Comparison of ENCODE assay signal across 8 cellular contexts in the genomic region with DNA sequence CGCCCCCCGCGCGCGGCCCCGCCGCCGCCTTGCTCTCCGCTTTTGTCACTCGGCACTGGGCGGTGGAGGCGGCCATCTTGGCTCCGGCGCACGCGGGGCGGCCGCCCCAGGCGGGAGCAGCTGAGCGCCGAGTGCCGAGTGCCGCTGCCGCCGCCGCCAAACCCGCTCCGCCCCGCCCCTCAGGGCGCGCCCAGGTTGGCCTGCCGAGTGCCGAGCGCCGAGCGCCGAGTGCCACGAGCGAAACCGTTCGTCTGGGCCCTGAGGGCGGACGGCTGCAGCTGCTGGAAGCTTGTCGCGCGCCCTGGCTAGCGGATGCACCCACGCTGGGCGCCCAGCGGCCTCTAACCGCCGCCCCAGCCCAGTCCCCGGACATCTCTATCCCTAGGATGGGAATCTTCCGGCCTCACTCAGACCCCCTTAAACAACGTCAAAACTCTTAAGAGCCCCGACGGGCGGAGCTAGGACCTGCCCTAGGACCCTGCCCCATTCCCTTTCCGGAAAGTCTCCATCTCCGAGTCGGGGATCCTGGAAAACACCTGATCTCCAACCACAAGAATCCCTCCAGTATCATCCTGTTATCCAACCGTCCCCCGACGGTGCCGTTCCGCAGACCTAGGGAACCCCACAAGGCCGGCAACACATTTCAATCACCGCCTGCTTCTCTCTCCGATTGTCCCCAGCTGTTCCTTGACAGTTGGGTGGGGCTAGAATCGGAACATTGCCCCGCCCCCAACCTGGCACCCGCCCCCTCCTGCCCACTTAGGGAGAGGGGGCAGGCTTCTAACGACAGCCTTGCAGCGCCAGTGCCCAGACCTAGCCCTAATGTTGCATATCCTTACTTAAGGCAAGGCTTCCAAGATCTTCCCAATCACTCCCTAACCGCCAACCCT. TPM values are rescaled to one million over a fixed set of nuclear protein-coding genes. Genes with fewer than 3 reads are reported as not detected.
A peak's percentile ranks its signal among the peaks of the same experiment; 100 is the strongest.
DNase-seq lines count a peak whose midpoint lies in the region; ATAC-seq, FAIRE-seq and TF ChIP-seq lines count a peak whose summit lies in the region.

No MANE protein-coding gene starts in this region.

- H4K91ac ChIP-seq in H1 (replicated peaks; ENCODE audit: insufficient read length, low read length), result peak overlapping the region; percentile 54

- no peak overlapping the region for H3K4ac ChIP-seq in H1 (replicated peaks; ENCODE audit: insufficient read length, low read depth, low read length)

- H4K5ac ChIP-seq in H1 (ENCODE audit: insufficient read length, low read depth, low read length), result no peak overlapping the region

- H3K9ac ChIP-seq in H1 (replicated peaks in 1 of 4; ENCODE audit: extremely low read depth in 1 of 4, low read depth in 3 of 4, low read length in 3 of 4), result peak overlapping the region in 2 of 4 experiments; percentile 0 to 4; a peak in 3 of 7 replicates

- no peak overlapping the region for H2BK20ac ChIP-seq in H1 (ENCODE audit: low read length)

- H2BK12ac ChIP-seq in H1 (ENCODE audit: low read depth, low read length), result peak overlapping the region; percentile 68; the same call in 1 of the 2 replicates

- H2BK120ac ChIP-seq in H1 (replicated peaks; ENCODE audit: low read depth, low read length), result no peak overlapping the region

- no peak overlapping the region for H3K27ac ChIP-seq in H1 (ENCODE audit: low read depth, low read length)

- H4K8ac ChIP-seq in H1 (ENCODE audit: extremely low read depth, insufficient read depth, low read length), result peak overlapping the region; percentile 86

- no peaks in the 10 kb centered on the region for H3K9me3 ChIP-seq in H1 (ENCODE audit: insufficient read depth in 2 of 2, low read depth in 1 of 2, low read length in 1 of 2)

- H3K4me3 Mint-ChIP-seq in activated CD8-positive, alpha-beta memory T cell treated with anti-CD3 and anti-CD28 coated beads, Interleukin-2, amount 10 ng/mL, durations not matched to agents 7 days and 5 days, result peak overlapping the region; percentile 93

- H3K23me2 ChIP-seq in H1 (ENCODE audit: low read depth, low read length), result peaks cover 10% of the 10 kb centered on the region

- peak overlapping the region; percentile 64 to 80 (median 80) for H3K4me3 ChIP-seq in H1 (ENCODE audit: extremely low read depth in 1 of 4, insufficient read depth in 2 of 4, low read depth in 3 of 4, low read length in 4 of 4)

- peaks cover 0 to 29% of the 10 kb centered on the region in 2 experiments; a peak in 2 of 4 replicates for H3K79me2 ChIP-seq in H1 (ENCODE audit: control insufficient read depth in 1 of 2, insufficient read depth in 2 of 2, low read length in 2 of 2)

- peaks cover 0 to 13% (median 8%) of the 10 kb centered on the region in 4 experiments; a peak in 6 of 7 replicates for H3K4me1 ChIP-seq in H1 (replicated peaks in 1 of 4; ENCODE audit: control insufficient read depth in 3 of 4, insufficient read depth in 4 of 4, low read length in 3 of 4)

- H3K27me3 ChIP-seq in H1 (replicated peaks in 1 of 4; ENCODE audit: control insufficient read depth in 3 of 4, extremely low read depth in 1 of 4, insufficient read depth in 3 of 4, low read length in 3 of 4), result no peaks in the 10 kb centered on the region; a peak in 1 of 7 replicates

- H3K14ac ChIP-seq in H1 (ENCODE audit: insufficient read length), result no peak overlapping the region

- H3K9me3 Mint-ChIP-seq in activated CD8-positive, alpha-beta memory T cell treated with anti-CD3 and anti-CD28 coated beads, Interleukin-2, amount 10 ng/mL, durations not matched to agents 7 days and 5 days (ENCODE audit: low read depth), result no peaks in the 10 kb centered on the region

- H2BK15ac ChIP-seq in H1 (ENCODE audit: low read length), result peak overlapping the region; percentile 72; the same call in 1 of the 2 replicates

- CTCF ChIA-PET in activated CD8-positive, alpha-beta memory T cell treated with anti-CD3 and anti-CD28 coated beads, Interleukin-2, amount 10 ng/mL, durations not matched to agents 7 days and 5 days (lab: Charles Lee), result interaction anchor here (1.2 to 4.9 kb wide), 8 partner anchors 14 to 341 kb away, joined by 4 to 41 read pairs (median 6); a partner anchor contains a TSS
- CTCF ChIA-PET in H1 (lab: Charles Lee; ENCODE audit: partially characterized antibody), result interaction anchor here (1.0 to 7.5 kb wide), 3 partner anchors 13 to 122 kb away, joined by 3 to 48 read pairs (median 3); a partner anchor contains a TSS

- no peak for FAIRE-seq in H1 (lab: Jason Lieb, UNC)

- no peak overlapping the region for H3K56ac ChIP-seq in H1 (replicated peaks; ENCODE audit: insufficient read length, low read depth, low read length)

- no peak for TF ChIP-seq CTCF in H1 (IDR thresholded peaks at IDR 0.05; ENCODE audit: control extremely low read depth in 1 of 3, insufficient read depth in 1 of 3, low read depth in 1 of 3, low read length in 3 of 3)

- no peak overlapping the region for H3K23ac ChIP-seq in H1 (ENCODE audit: insufficient read length)

- DNase-seq in Ammon's horn (ENCODE audit: low spot score), result peak; percentile 93
- peak; percentile 90 for DNase-seq in HK-2 (ENCODE audit: unreplicated experiment)
- DNase-seq in NOMO-1 (lab: John Stamatoyannopoulos, UW; ENCODE audit: unreplicated experiment in 2 of 2), result peak; percentile 82 to 95
- DNase-seq in activated CD8-positive, alpha-beta memory T cell treated with anti-CD3 and anti-CD28 coated beads, Interleukin-2, amount 10 ng/mL, durations not matched to agents 7 days and 5 days, result peak; percentile 95
- peak in 1 of 2 experiments; percentile 94 for DNase-seq in H1 (ENCODE audit: low read depth in 1 of 2, low spot score in 2 of 2)
- peak; percentile 97 for DNase-seq in mesenteric fat pad (ENCODE audit: low spot score)
- DNase-seq in stimulated activated CD8-positive, alpha-beta memory T cell treated with anti-CD3 and anti-CD28 coated beads, Interleukin-12 subunit alpha, Interleukin-12 subunit beta, amount 100 ng/mL, for 24 hours (ENCODE audit: extremely low read depth), result peak; percentile 85

- peak overlapping the region; percentile 95 for H3K27ac Mint-ChIP-seq in activated CD8-positive, alpha-beta memory T cell treated with anti-CD3 and anti-CD28 coated beads, Interleukin-2, amount 10 ng/mL, durations not matched to agents 7 days and 5 days

- peaks cover 22% of the 10 kb centered on the region for H3K79me1 ChIP-seq in H1 (ENCODE audit: low read depth, low read length)

- POLR2A ChIA-PET in H1 (lab: Charles Lee; ENCODE audit: partially characterized antibody), result interaction anchor here (0.7 to 5.3 kb wide), 9 partner anchors 12 to 367 kb away, joined by 3 to 58 read pairs (median 3); a partner anchor contains a TSS

- TF ChIP-seq RAD21 in H1 (IDR thresholded peaks at IDR 0.05 in 1 of 2, conservative IDR thresholded peaks at IDR 0.05 in 1 of 2; ENCODE audit: low read depth in 2 of 2, low read length in 2 of 2), result peak in 1 of 2 experiments; percentile 13; a peak in 1 of 4 replicates

- H3K18ac ChIP-seq in H1 (ENCODE audit: extremely low read depth, low read length), result no peak overlapping the region

- ATAC-seq in activated CD8-positive, alpha-beta memory T cell treated with anti-CD3 and anti-CD28 coated beads, Interleukin-2, amount 10 ng/mL, durations not matched to agents 7 days and 5 days, result peak; percentile 92

- no peaks in the 10 kb centered on the region for H3K36me3 ChIP-seq in H1 (ENCODE audit: control insufficient read depth in 2 of 4, insufficient read depth in 4 of 4, low read length in 3 of 4)

- H3K4me1 Mint-ChIP-seq in activated CD8-positive, alpha-beta memory T cell treated with anti-CD3 and anti-CD28 coated beads, Interleukin-2, amount 10 ng/mL, durations not matched to agents 7 days and 5 days, result peaks cover 36% of the 10 kb centered on the region

- peak overlapping the region; percentile 70 to 87 for H3K4me2 ChIP-seq in H1 (ENCODE audit: insufficient read depth in 1 of 2, low read depth in 2 of 2, low read length in 2 of 2)

- H4K20me1 ChIP-seq in H1 (replicated peaks in 1 of 2; ENCODE audit: control insufficient read depth in 1 of 2, insufficient read depth in 2 of 2, low read length in 2 of 2), result peaks cover 5 to 12% of the 10 kb centered on the region in 2 experiments

- H3K36me3 Mint-ChIP-seq in activated CD8-positive, alpha-beta memory T cell treated with anti-CD3 and anti-CD28 coated beads, Interleukin-2, amount 10 ng/mL, durations not matched to agents 7 days and 5 days, result peaks cover 5% of the 10 kb centered on the region

- no peak overlapping the region; the same call in 1 of the 2 replicates for H2AK5ac ChIP-seq in H1 (ENCODE audit: low read depth, low read length)

- no peaks in the 10 kb centered on the region for H3K27me3 Mint-ChIP-seq in activated CD8-positive, alpha-beta memory T cell treated with anti-CD3 and anti-CD28 coated beads, Interleukin-2, amount 10 ng/mL, durations not matched to agents 7 days and 5 days

- H2AFZ ChIP-seq in H1 (ENCODE audit: low read length), result peak overlapping the region; percentile 94

- WGBS in H1 (ENCODE audit: extremely low coverage in 1 of 2, insufficient coverage in 1 of 2, insufficient read length in 1 of 2, insufficient replicate concordance in 2 of 2, low coverage in 1 of 2, low lambda C conversion rate in 2 of 2, missing lambda C conversion rate in 1 of 2), 2 experiments, result 3% methylated on average over 18 of the region's 75 CpGs; no CpG with 5 or more reads in 1 of the 2 experiments

- peak; percentile 71 for TF ChIP-seq POLR2A in GM19193 (IDR thresholded peaks at IDR 0.05; ENCODE audit: extremely low read depth, insufficient read depth, insufficient read length)
- TF ChIP-seq POLR2A in H1 (IDR thresholded peaks at IDR 0.05; ENCODE audit: control extremely low read depth in 1 of 2, low read depth in 2 of 2, low read length in 2 of 2), result peak in 1 of 2 experiments; percentile 76; a peak in 2 of 3 replicates

- TF ChIP-seq EP300 in H1 (IDR thresholded peaks at IDR 0.05; ENCODE audit: borderline replicate concordance in 1 of 2, low read depth in 2 of 2, low read length in 2 of 2), result peak in 1 of 2 experiments; percentile 90; a peak in 2 of 3 replicates

- H2BK5ac ChIP-seq in H1 (ENCODE audit: low read depth, low read length), result no peak overlapping the region

RNA-seq across cellular contexts. Expression of a gene that starts 14.1 kb away (rescaled TPM):
- total RNA-seq in activated CD8-positive, alpha-beta memory T cell treated with anti-CD3 and anti-CD28 coated beads, Interleukin-2, amount 10 ng/mL, durations not matched to agents 7 days and 5 days, result 100 to 1,000 TPM; 105 to 116 TPM
- 127 and 138 TPM in 2 replicates for total RNA-seq in H1 (2021; fragmentation: NEBNext Ultra II Directional; extraction: Animal tissue kit (Norgen Biotek cat#: 25700))
- polyA plus RNA-seq in H1 (2011; rRNA removed), result 75.1 and 149 TPM in 2 replicates
- 130 TPM for polyA plus RNA-seq in H1 (2011; cell fraction: cytosol; rRNA removed)
- 1,038 TPM for polyA plus RNA-seq in H1 (2011; cell fraction: nucleus; rRNA removed)
- polyA plus RNA-seq in H1 (2012, experiment 1 of 2), result 104 to 148 TPM (median 127 TPM) in 4 replicates
- 45.6 TPM for polyA plus RNA-seq in H1 (2012, experiment 2 of 2)
- polyA plus RNA-seq in H1 (2013, experiment 1 of 2), result 108 TPM
- 92.0 TPM for polyA plus RNA-seq in H1 (2013, experiment 2 of 2)
- 112 and 116 TPM in 2 replicates for polyA minus RNA-seq in H1 (2011; rRNA and poly(A)+ RNA removed)
- 69.8 TPM for polyA minus RNA-seq in H1 (2011; cell fraction: cytosol; rRNA and poly(A)+ RNA removed)
- polyA minus RNA-seq in H1 (2011; cell fraction: nucleus; rRNA and poly(A)+ RNA removed), result 218 TPM
- total RNA-seq in mesenteric fat pad, result 63.8 TPM

RNA-seq across cellular contexts. Expression of a gene that starts 16.9 kb away (rescaled TPM):
- total RNA-seq in activated CD8-positive, alpha-beta memory T cell treated with anti-CD3 and anti-CD28 coated beads, Interleukin-2, amount 10 ng/mL, durations not matched to agents 7 days and 5 days, result 10 to 100 TPM; 29.9 to 30.8 TPM
- 33.2 and 34.4 TPM in 2 replicates for total RNA-seq in H1 (2021; fragmentation: NEBNext Ultra II Directional; extraction: Animal tissue kit (Norgen Biotek cat#: 25700))
- polyA plus RNA-seq in H1 (2011; rRNA removed), result 12.5 and 22.7 TPM in 2 replicates
- 11.9 TPM for polyA plus RNA-seq in H1 (2011; cell fraction: cytosol; rRNA removed)
- 33.7 TPM for polyA plus RNA-seq in H1 (2011; cell fraction: nucleus; rRNA removed)
- 19.0 to 28.5 TPM (median 25.3 TPM) in 4 replicates for polyA plus RNA-seq in H1 (2012, experiment 1 of 2)
- polyA plus RNA-seq in H1 (2012, experiment 2 of 2), result 19.5 TPM
- 21.0 TPM for polyA plus RNA-seq in H1 (2013, experiment 1 of 2)
- polyA plus RNA-seq in H1 (2013, experiment 2 of 2), result 20.8 TPM
- 4.1 and 4.7 TPM in 2 replicates for polyA minus RNA-seq in H1 (2011; rRNA and poly(A)+ RNA removed)
- 16.7 TPM for polyA minus RNA-seq in H1 (2011; cell fraction: cytosol; rRNA and poly(A)+ RNA removed)
- 12.7 TPM for polyA minus RNA-seq in H1 (2011; cell fraction: nucleus; rRNA and poly(A)+ RNA removed)
- total RNA-seq in mesenteric fat pad, result 37.6 TPM

RNA-seq across cellular contexts. Expression of a gene that starts 31.5 kb away (rescaled TPM):
- total RNA-seq in activated CD8-positive, alpha-beta memory T cell treated with anti-CD3 and anti-CD28 coated beads, Interleukin-2, amount 10 ng/mL, durations not matched to agents 7 days and 5 days, result 100 to 1,000 TPM; 166 to 172 TPM
- total RNA-seq in H1 (2021; fragmentation: NEBNext Ultra II Directional; extraction: Animal tissue kit (Norgen Biotek cat#: 25700)), result 0.19 TPM in 2 replicates
- 0.63 and 2.4 TPM in 2 replicates for polyA plus RNA-seq in H1 (2011; rRNA removed)
- polyA plus RNA-seq in H1 (2011; cell fraction: cytosol; rRNA removed), result 0.57 TPM
- polyA plus RNA-seq in H1 (2011; cell fraction: nucleus; rRNA removed), result 2.5 TPM
- polyA plus RNA-seq in H1 (2012, experiment 1 of 2), result 0.20 to 0.94 TPM (median 0.53 TPM) in 4 replicates
- 0.47 TPM for polyA plus RNA-seq in H1 (2012, experiment 2 of 2)
- polyA plus RNA-seq in H1 (2013, experiment 1 of 2), result 0.67 TPM
- polyA plus RNA-seq in H1 (2013, experiment 2 of 2), result 0.64 TPM
- 0.16 TPM in 1 of 2 replicates, not detected in the other for polyA minus RNA-seq in H1 (2011; rRNA and poly(A)+ RNA removed)
- not detected for polyA minus RNA-seq in H1 (2011; cell fraction: cytosol; rRNA and poly(A)+ RNA removed)
- 0.50 TPM for polyA minus RNA-seq in H1 (2011; cell fraction: nucleus; rRNA and poly(A)+ RNA removed)
- 4.1 TPM for total RNA-seq in mesenteric fat pad

RNA-seq across cellular contexts. Expression of a gene that starts 46.4 kb away (rescaled TPM):
- total RNA-seq in activated CD8-positive, alpha-beta memory T cell treated with anti-CD3 and anti-CD28 coated beads, Interleukin-2, amount 10 ng/mL, durations not matched to agents 7 days and 5 days, result under 1 TPM; 0.09 to 0.12 TPM
- not detected in 2 replicates for total RNA-seq in H1 (2021; fragmentation: NEBNext Ultra II Directional; extraction: Animal tissue kit (Norgen Biotek cat#: 25700))
- polyA plus RNA-seq in H1 (2011; rRNA removed), result not detected in 2 replicates
- polyA plus RNA-seq in H1 (2011; cell fraction: cytosol; rRNA removed), result not detected
- polyA plus RNA-seq in H1 (2011; cell fraction: nucleus; rRNA removed), result not detected
- polyA plus RNA-seq in H1 (2012, experiment 1 of 2), result not detected in 4 replicates
- not detected for polyA plus RNA-seq in H1 (2012, experiment 2 of 2)
- polyA plus RNA-seq in H1 (2013, experiment 1 of 2), result 0.02 TPM
- polyA plus RNA-seq in H1 (2013, experiment 2 of 2), result not detected
- not detected in 2 replicates for polyA minus RNA-seq in H1 (2011; rRNA and poly(A)+ RNA removed)
- polyA minus RNA-seq in H1 (2011; cell fraction: cytosol; rRNA and poly(A)+ RNA removed), result not detected
- not detected for polyA minus RNA-seq in H1 (2011; cell fraction: nucleus; rRNA and poly(A)+ RNA removed)
- not detected for total RNA-seq in mesenteric fat pad

RNA-seq across cellular contexts. Expression of a gene that starts 53.3 kb away (rescaled TPM):
- 10 to 100 TPM; 55.6 to 59.0 TPM for total RNA-seq in activated CD8-positive, alpha-beta memory T cell treated with anti-CD3 and anti-CD28 coated beads, Interleukin-2, amount 10 ng/mL, durations not matched to agents 7 days and 5 days
- total RNA-seq in H1 (2021; fragmentation: NEBNext Ultra II Directional; extraction: Animal tissue kit (Norgen Biotek cat#: 25700)), result 41.0 and 41.3 TPM in 2 replicates
- 17.0 and 20.8 TPM in 2 replicates for polyA plus RNA-seq in H1 (2011; rRNA removed)
- polyA plus RNA-seq in H1 (2011; cell fraction: cytosol; rRNA removed), result 21.3 TPM
- polyA plus RNA-seq in H1 (2011; cell fraction: nucleus; rRNA removed), result 40.5 TPM
- polyA plus RNA-seq in H1 (2012, experiment 1 of 2), result 21.9 to 26.0 TPM (median 24.2 TPM) in 4 replicates
- 9.4 TPM for polyA plus RNA-seq in H1 (2012, experiment 2 of 2)
- 18.7 TPM for polyA plus RNA-seq in H1 (2013, experiment 1 of 2)
- 18.2 TPM for polyA plus RNA-seq in H1 (2013, experiment 2 of 2)
- 10.3 and 11.2 TPM in 2 replicates for polyA minus RNA-seq in H1 (2011; rRNA and poly(A)+ RNA removed)
- polyA minus RNA-seq in H1 (2011; cell fraction: cytosol; rRNA and poly(A)+ RNA removed), result 16.2 TPM
- 15.7 TPM for polyA minus RNA-seq in H1 (2011; cell fraction: nucleus; rRNA and poly(A)+ RNA removed)
- 38.3 TPM for total RNA-seq in mesenteric fat pad

Comparison
In these comparisons a context has a peak if more than half of its experiments do, and no peak if none do; other contexts are left out.
1. RNA of a gene that starts 31.5 kb away (total RNA-seq): 166 to 172 TPM in activated CD8-positive, alpha-beta memory T cell treated with anti-CD3 and anti-CD28 coated beads, Interleukin-2, amount 10 ng/mL, durations not matched to agents 7 days and 5 days; 4.1 TPM in mesenteric fat pad (single experiment) and 0.19 TPM in H1; every median in the first group is over 10 times any median in the second.